ENCODE assay signal across 32 cellular contexts in genomic region chr17:14746784-14747575, GRCh38.
DNase-seq lines count a peak whose midpoint lies in the region; ATAC-seq, FAIRE-seq and TF ChIP-seq lines count a peak whose summit lies in the region.
"Had no signal": no experiment of that assay in that cellular context is flagged by ENCODE, and none has a peak within 500 bp of the region (broad histone marks: within the 10 kb centered on the region; RNA-seq: fewer than 3 reads in every experiment).

No MANE protein-coding gene starts in this region.

- no peak overlapping the region for H4K91ac ChIP-seq in IMR-90 (ENCODE audit: insufficient read depth, low read depth, low read length)

- intact Hi-C loops in IMR-90 (cut with micrococcal nuclease) (no loop called here), left lung (cut with DNase I) (no loop called here), pancreas (cut with DNase I) (no loop called here)
- intact Hi-C loops in activated CD4-positive, alpha-beta memory T cell treated with anti-CD3 and anti-CD28 coated beads for 36 hours (cut with micrococcal nuclease), result no loop called here

- H3K79me1 ChIP-seq in IMR-90 (ENCODE audit: low read depth in 1 of 2, low read length in 2 of 2), result no peaks in the 10 kb centered on the region

- in situ Hi-C loops in IMR-90 (cut with MboI; ENCODE audit: low sequenced_read_pairs), result no loop called here

- H3K9ac ChIP-seq in IMR-90 (ENCODE audit: low read depth, low read length) (no peak overlapping the region), smooth muscle cell (ENCODE audit: low read depth) (no peak overlapping the region)
- H3K9ac ChIP-seq: BLaER1, SK-N-SH had no signal

- no peak overlapping the region for H3K27ac ChIP-seq in IMR-90 (ENCODE audit: insufficient read depth, low read length)
- peak overlapping the region in 1 of 2 donors; percentile 89 for H3K27ac ChIP-seq in left lung
- H3K27ac ChIP-seq in smooth muscle cell (ENCODE audit: low read depth), result no peak overlapping the region
- H3K27ac ChIP-seq in pancreas, result no peak overlapping the region
- H3K27ac ChIP-seq: BLaER1, dorsolateral prefrontal cortex, gastroesophageal sphincter, prostate gland, sigmoid colon had no signal

- no peak overlapping the region for H3K4me2 ChIP-seq in IMR-90 (ENCODE audit: low read depth, low read length)
- H3K4me2 ChIP-seq in smooth muscle cell, result peak overlapping the region; percentile 8
- H3K4me2 ChIP-seq: BLaER1, SK-N-SH had no signal

- H3K4me3 Mint-ChIP-seq in activated CD4-positive, alpha-beta memory T cell treated with anti-CD3 and anti-CD28 coated beads for 36 hours, result no peak overlapping the region
- H3K4me3 Mint-ChIP-seq: central memory CD8-positive, alpha-beta T cell; memory B cell; neural crest cell had no signal

- H2BK15ac ChIP-seq in IMR-90 (ENCODE audit: low read depth, low read length), result no peak overlapping the region

- H2AFZ ChIP-seq in IMR-90 (replicated peaks; ENCODE audit: low read length, poor library complexity) (peak overlapping the region; percentile 36), smooth muscle cell (ENCODE audit: low read depth) (no peak overlapping the region)

- DNase-seq in IMR-90 (no peak), SKM-1 (lab: John Stamatoyannopoulos, UW; ENCODE audit: unreplicated experiment) (peak; percentile 9), left lung (peak in 1 of 2 donors; percentile 54), smooth muscle cell (lab: John Stamatoyannopoulos, UW; ENCODE audit: unreplicated experiment) (no peak), DMS79 treated with DMSO at 0.1 percent for 48 hours (lab: John Stamatoyannopoulos, UW) (no peak), pancreas (no peak), NCI-H2227 treated with DMSO at 0.1 percent for 48 hours (lab: John Stamatoyannopoulos, UW) (no peak)
- no peak for DNase-seq in activated CD4-positive, alpha-beta memory T cell treated with anti-CD3 and anti-CD28 coated beads for 36 hours
- DNase-seq: activated CD4-positive, alpha-beta T cell treated with anti-CD3 and anti-CD28 coated beads, Interleukin-2, amount 50 U/mL, for 48 hours; activated CD4-positive, CD25-positive, alpha-beta regulatory T cell treated with anti-CD3 and anti-CD28 coated beads, Interleukin-2, amount 50 U/mL, for 72 hours; activated naive CD4-positive, alpha-beta T cell treated with Interleukin-2 at 50 U/mL for 16 hours; Caco-2; DMS53; dorsolateral prefrontal cortex; hippocampal formation; left cardiac atrium; NCI-H1092; NCI-H1694; PC-3; sigmoid colon; SK-N-SH; stimulated activated CD4-positive, alpha-beta T cell treated with anti-CD3 and anti-CD28 coated beads, Interleukin-15, amount 100 ng/mL, for 24 hours; stimulated activated CD4-positive, alpha-beta T cell treated with anti-CD3 and anti-CD28 coated beads, Interleukin-4, amount 100 ng/mL, for 4 hours; T-helper 2 cell; trophoblast cell had no signal

- H3K9me3 ChIP-seq in IMR-90 (ENCODE audit: control insufficient read depth, insufficient read depth, low read length), result no peaks in the 10 kb centered on the region
- H3K9me3 ChIP-seq in left lung, result no peaks in the 10 kb centered on the region
- H3K9me3 ChIP-seq in smooth muscle cell (replicated peaks; ENCODE audit: low read depth), result no peaks in the 10 kb centered on the region
- H3K9me3 ChIP-seq in pancreas, result no peaks in the 10 kb centered on the region
- H3K9me3 ChIP-seq: Caco-2, gastroesophageal sphincter, prostate gland, sigmoid colon, SK-N-SH had no signal

- BruUV-seq in IMR-90 (replicated peaks; lab: Mats Ljungman, UMichigan), result no TSS peak

- TF ChIP-seq CTCF in IMR-90 (conservative IDR thresholded peaks at IDR 0.05; ENCODE audit: low read depth, low read length), result no peak
- no peak for TF ChIP-seq CTCF in left lung (IDR thresholded peaks at IDR 0.05)
- TF ChIP-seq CTCF in smooth muscle cell (IDR thresholded peaks at IDR 0.05; ENCODE audit: borderline replicate concordance, insufficient read depth, poor library complexity, severe bottlenecking), result no peak
- no peak for TF ChIP-seq CTCF in pancreas (IDR thresholded peaks at IDR 0.05)

- H3K27ac Mint-ChIP-seq in activated CD4-positive, alpha-beta memory T cell treated with anti-CD3 and anti-CD28 coated beads for 36 hours, result no peak overlapping the region
- H3K27ac Mint-ChIP-seq: memory B cell had no signal

- no peak overlapping the region; the same call in 1 of the 2 replicates for H3K4ac ChIP-seq in IMR-90 (ENCODE audit: low read depth, low read length)

- no peak overlapping the region for H2BK5ac ChIP-seq in IMR-90 (ENCODE audit: low read depth, low read length, poor library complexity, severe bottlenecking)

- no peaks in the 10 kb centered on the region for H3K27me3 Mint-ChIP-seq in activated CD4-positive, alpha-beta memory T cell treated with anti-CD3 and anti-CD28 coated beads for 36 hours

- H3K27me3 ChIP-seq in IMR-90 (ENCODE audit: control insufficient read depth, insufficient read depth, low read length) (no peaks in the 10 kb centered on the region), left lung (no peaks in the 10 kb centered on the region), smooth muscle cell (ENCODE audit: low read depth) (no peaks in the 10 kb centered on the region), pancreas (no peaks in the 10 kb centered on the region)
- H3K27me3 ChIP-seq: BLaER1, sigmoid colon had no signal

- no peak overlapping the region for H4K8ac ChIP-seq in IMR-90 (ENCODE audit: low read depth in 2 of 2, low read length in 2 of 2)

- no peaks in the 10 kb centered on the region for H3K36me3 ChIP-seq in IMR-90 (ENCODE audit: control insufficient read depth, insufficient read depth, low read length)
- H3K36me3 ChIP-seq in left lung, result no peaks in the 10 kb centered on the region
- H3K36me3 ChIP-seq in smooth muscle cell (ENCODE audit: low read depth), result no peaks in the 10 kb centered on the region
- no peaks in the 10 kb centered on the region for H3K36me3 ChIP-seq in pancreas
- H3K36me3 ChIP-seq: BLaER1, gastroesophageal sphincter, prostate gland, sigmoid colon had no signal

- no peak for FAIRE-seq in pancreas (lab: Jason Lieb, UNC)
- FAIRE-seq: G401.6 had no signal

- POLR2A ChIA-PET in IMR-90 (lab: Charles Lee; ENCODE audit: unreplicated experiment), result interaction anchor here (0.6 kb wide), 1 partner anchor 43 kb away, joined by 5 read pairs; no protein-coding TSS in a partner anchor
- POLR2A ChIA-PET in activated CD4-positive, alpha-beta memory T cell treated with anti-CD3 and anti-CD28 coated beads for 36 hours (lab: Charles Lee), result no interaction called here

- peaks cover 8% of the 10 kb centered on the region for H3F3A ChIP-seq in smooth muscle cell (ENCODE audit: low read depth)

- H3K4me1 ChIP-seq in IMR-90 (ENCODE audit: control insufficient read depth, insufficient read depth, low read length), result peaks cover 4% of the 10 kb centered on the region; the same call in 1 of the 2 replicates
- H3K4me1 ChIP-seq in left lung, result peaks cover 0 to 55% of the 10 kb centered on the region in 2 donors
- no peaks in the 10 kb centered on the region for H3K4me1 ChIP-seq in smooth muscle cell (ENCODE audit: low read depth)
- no peaks in the 10 kb centered on the region for H3K4me1 ChIP-seq in pancreas
- H3K4me1 ChIP-seq: Caco-2, gastroesophageal sphincter, prostate gland, sigmoid colon had no signal

- H3K4me1 Mint-ChIP-seq in activated CD4-positive, alpha-beta memory T cell treated with anti-CD3 and anti-CD28 coated beads for 36 hours (ENCODE audit: low read depth), result no peaks in the 10 kb centered on the region
- H3K4me1 Mint-ChIP-seq: central memory CD8-positive, alpha-beta T cell; memory B cell had no signal

- H3K9me1 ChIP-seq in IMR-90 (ENCODE audit: insufficient read depth, low read length), result 0 out of 2 replicates have a peak, but pooled peaks cover 3% of the 10 kb centered on the region

- TF ChIP-seq RAD21 in IMR-90 (IDR thresholded peaks at IDR 0.05; ENCODE audit: low read length), result no peak

- 0 out of 2 replicates have a peak overlapping the region, but pooled peaks have one; percentile 71 for H3K18ac ChIP-seq in IMR-90 (ENCODE audit: low read depth, low read length)

- H3K14ac ChIP-seq in IMR-90 (replicated peaks; ENCODE audit: low read depth, low read length), result peak overlapping the region; percentile 47; the same call in 1 of the 2 replicates

- H2AK5ac ChIP-seq in IMR-90 (ENCODE audit: low read depth, low read length), result no peak overlapping the region; the same call in 1 of the 2 replicates

- H2BK20ac ChIP-seq in IMR-90 (ENCODE audit: low read depth, low read length), result peak overlapping the region; percentile 47

- dilution Hi-C loops in IMR-90 (cut with HindIII; ENCODE audit: low sequenced_read_pairs, unreplicated experiment), result no loop called here

- H3K4me3 ChIP-seq in IMR-90 (ENCODE audit: insufficient read depth, low read depth, low read length) (no peak overlapping the region), left lung (no peak overlapping the region), smooth muscle cell (no peak overlapping the region), pancreas (no peak overlapping the region)
- H3K4me3 ChIP-seq: BLaER1, dorsolateral prefrontal cortex, gastroesophageal sphincter, prostate gland, sigmoid colon had no signal

- CTCF ChIA-PET in IMR-90 (lab: Yijun Ruan, JAX), result no interaction called here
- CTCF ChIA-PET in activated CD4-positive, alpha-beta memory T cell treated with anti-CD3 and anti-CD28 coated beads for 36 hours (lab: Charles Lee), result no interaction called here

- H3K56ac ChIP-seq in IMR-90 (ENCODE audit: extremely low read depth, insufficient read depth, low read length), result no peak overlapping the region

- H4K5ac ChIP-seq in IMR-90 (ENCODE audit: low read depth, low read length), result no peak overlapping the region

- 70% methylated on average over 2 of the region's 9 CpGs; no CpG with 5 or more reads in 1 of the 2 experiments for WGBS in IMR-90 (ENCODE audit: extremely low coverage in 2 of 2, insufficient read length in 1 of 2), 2 experiments
- 67% methylated on average over 9 of the region's 9 CpGs for WGBS in smooth muscle cell (ENCODE audit: low lambda C conversion rate)
- WGBS in pancreas, 2 donors, result 60 to 69% methylated on average over 9 of the region's 9 CpGs

- H3K9me3 Mint-ChIP-seq in activated CD4-positive, alpha-beta memory T cell treated with anti-CD3 and anti-CD28 coated beads for 36 hours, result no peaks in the 10 kb centered on the region
- H3K9me3 Mint-ChIP-seq: central memory CD8-positive, alpha-beta T cell; memory B cell had no signal

- no peak for ATAC-seq in IMR-90 (ENCODE audit: low read depth)
- peak; percentile 56 for ATAC-seq in left lung
- ATAC-seq in pancreas, result no peak
- ATAC-seq: gastroesophageal sphincter, left cardiac atrium, PC-3 had no signal

- no peak for TF ChIP-seq POLR2A in IMR-90 (IDR thresholded peaks at IDR 0.05; ENCODE audit: low read depth, low read length)

- no peaks in the 10 kb centered on the region for H3K36me3 Mint-ChIP-seq in activated CD4-positive, alpha-beta memory T cell treated with anti-CD3 and anti-CD28 coated beads for 36 hours
- H3K36me3 Mint-ChIP-seq: memory B cell had no signal

- H4K20me1 ChIP-seq in IMR-90 (ENCODE audit: insufficient read depth, low read length) (no peaks in the 10 kb centered on the region), smooth muscle cell (ENCODE audit: low read depth) (no peaks in the 10 kb centered on the region)
- H4K20me1 ChIP-seq: BLaER1 had no signal

- 0 out of 2 replicates have a peak overlapping the region, but pooled peaks have one; percentile 40 for H2BK120ac ChIP-seq in IMR-90 (ENCODE audit: low read depth, low read length)

- H3K79me2 ChIP-seq in smooth muscle cell (ENCODE audit: low read depth), result no peaks in the 10 kb centered on the region

- H2AK9ac ChIP-seq in IMR-90 (replicated peaks; ENCODE audit: low read depth, low read length, poor library complexity), result no peak overlapping the region

- no peak overlapping the region for H3K23ac ChIP-seq in IMR-90 (ENCODE audit: low read depth, low read length)
